10 cellular contexts compared by ENCODE assay signal in the genomic region with DNA sequence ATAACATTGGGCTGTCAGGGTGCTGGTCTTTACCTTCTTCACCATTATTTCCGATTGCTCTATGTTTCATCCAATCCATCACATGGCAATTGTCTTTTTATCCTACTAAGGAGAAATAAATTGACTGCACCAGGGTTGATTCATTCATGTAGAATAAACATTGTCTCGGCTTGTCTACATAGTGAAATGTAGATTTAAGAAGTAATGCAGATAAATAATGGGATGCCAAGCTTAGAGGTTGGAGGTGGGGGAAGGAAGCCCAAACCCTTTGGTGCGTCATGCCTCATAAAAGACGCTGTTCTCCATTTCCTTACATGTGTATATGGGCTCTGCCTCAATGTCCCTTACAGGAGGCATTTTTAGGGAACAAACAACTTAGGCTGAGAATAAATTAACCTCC.
"Had no signal": no experiment of that assay in that cellular context is flagged by ENCODE, and none has a peak within 500 bp of the region (broad histone marks: within the 10 kb centered on the region; RNA-seq: fewer than 3 reads in every experiment).

No MANE protein-coding gene starts in this region.

- H3K36me3 ChIP-seq: HAP-1 had no signal

- H3K4me3 Mint-ChIP-seq: HFFc6 had no signal

- H3K9me3 Mint-ChIP-seq: HFFc6 had no signal

- H3K36me3 Mint-ChIP-seq: IgD-negative memory B cell had no signal

- H3K9me3 ChIP-seq: HAP-1 had no signal

- H2AFZ ChIP-seq: GM23248 had no signal

- H3K4me3 ChIP-seq: GM23248, HAP-1 had no signal

- ATAC-seq: HCT116, HepG2 had no signal

- H3K4me1 ChIP-seq: HAP-1 had no signal

- FAIRE-seq: HepG2 had no signal

- DNase-seq: GOT3, H7, HFFc6, KBM-7 had no signal

- H3K9ac ChIP-seq: GM23248 had no signal

- H3K27ac Mint-ChIP-seq: HFFc6, IgD-negative memory B cell had no signal

- H3K27ac ChIP-seq: GM23248, HL-60 had no signal

- H3K4me1 Mint-ChIP-seq: IgD-negative memory B cell had no signal
